8 cellular contexts compared by ENCODE assay signal in the genomic region with DNA sequence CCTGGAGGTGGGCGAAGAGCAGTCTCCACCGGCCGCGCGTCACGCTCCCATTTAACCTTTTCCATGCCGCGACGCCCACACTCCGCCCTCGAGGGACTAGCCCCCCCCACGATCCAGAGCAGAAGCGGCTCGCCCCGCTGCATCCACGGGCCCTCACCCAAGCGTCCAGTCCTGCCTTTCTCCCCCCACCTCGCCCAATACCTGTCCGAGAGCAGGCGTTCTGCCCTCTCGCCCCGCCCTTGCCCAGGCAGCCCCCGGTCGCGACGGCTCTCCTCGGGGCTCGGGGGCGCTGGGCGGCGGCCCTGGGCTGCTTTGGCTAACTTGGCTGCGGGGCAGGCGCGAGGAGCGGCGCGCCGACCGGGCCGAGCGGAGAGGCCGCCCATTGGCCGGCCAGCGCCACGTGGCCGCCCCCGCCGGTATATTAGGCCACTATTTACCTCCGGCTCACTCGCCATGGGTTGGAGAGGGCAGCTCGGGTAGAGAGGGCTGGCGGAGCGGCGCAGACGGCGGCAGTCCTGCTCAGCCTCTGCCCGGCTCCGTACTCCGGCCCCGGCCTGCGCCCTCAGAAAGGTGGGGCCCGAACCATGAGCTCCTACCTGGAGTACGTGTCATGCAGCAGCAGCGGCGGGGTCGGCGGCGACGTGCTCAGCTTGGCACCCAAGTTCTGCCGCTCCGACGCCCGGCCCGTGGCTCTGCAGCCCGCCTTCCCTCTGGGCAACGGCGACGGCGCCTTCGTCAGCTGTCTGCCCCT. TPM values are rescaled to one million over a fixed set of nuclear protein-coding genes. Genes with fewer than 3 reads are reported as not detected.
A peak's percentile ranks its signal among the peaks of the same experiment; 100 is the strongest.
DNase-seq lines count a peak whose midpoint lies in the region; ATAC-seq and TF ChIP-seq lines count a peak whose summit lies in the region.

Gene HOXD1 (plus strand): TSS at position 451 of the 751 bp plus-strand sequence. CDS start 134 bp downstream, at position 585.

- H3K9ac ChIP-seq in stomach smooth muscle (ENCODE audit: low read length in 2 of 2): no peak within 1 kb of the TSS

- no peak for TF ChIP-seq CTCF in choroid plexus epithelial cell (conservative IDR thresholded peaks at IDR 0.05; ENCODE audit: low read depth, low read length)
- no peak for TF ChIP-seq CTCF in left lung (IDR thresholded peaks at IDR 0.05)

- ATAC-seq in GM19351 (IDR thresholded peaks at IDR 0.05; ENCODE audit: unreplicated experiment) (peak; percentile 62), left lung (peak; percentile 90)

- H3K27me3 ChIP-seq in left lung (peaks cover 55 to 100% of the 10 kb centered on the region in 2 donors), stomach smooth muscle (ENCODE audit: control insufficient read depth in 1 of 2, insufficient read depth in 2 of 2, low read length in 2 of 2) (peaks cover 45 to 70% of the 10 kb centered on the region in 2 donors)

- H3K27ac ChIP-seq in left lung (peak within 1 kb of the TSS; percentile 53 to 60), stomach smooth muscle (ENCODE audit: low read length) (no peak within 1 kb of the TSS)

- H3K4me3 ChIP-seq in choroid plexus epithelial cell (ENCODE audit: low read depth, low read length) (peak within 1 kb of the TSS; percentile 42), left lung (peak within 1 kb of the TSS; percentile 45 to 47), stomach smooth muscle (ENCODE audit: low read length in 2 of 2) (peak within 1 kb of the TSS; percentile 52 to 75)

- no peaks in the 10 kb centered on the region for H3K36me3 ChIP-seq in left lung
- H3K36me3 ChIP-seq in stomach smooth muscle (ENCODE audit: control insufficient read depth in 2 of 2, insufficient read depth in 2 of 2, low read length in 2 of 2): no peaks in the 10 kb centered on the region

- intact Hi-C loops in left lung (cut with DNase I): no loop called here

- no peaks in the 10 kb centered on the region for H3K9me3 ChIP-seq in left lung
- H3K9me3 ChIP-seq in stomach smooth muscle (ENCODE audit: control insufficient read depth in 2 of 2, low read length in 2 of 2): no peaks in the 10 kb centered on the region

- H3K4me1 ChIP-seq in left lung (peaks cover 3 to 24% of the 10 kb centered on the region in 2 donors), stomach smooth muscle (ENCODE audit: control insufficient read depth, insufficient read depth, low read length) (peaks cover 23% of the 10 kb centered on the region)

- peak; percentile 76 for DNase-seq in AG08396 (ENCODE audit: low spot score)
- DNase-seq in NCI-H748 treated with DMSO at 0.1 percent for 48 hours (lab: John Stamatoyannopoulos, UW): peak; percentile 80
- DNase-seq in choroid plexus epithelial cell (ENCODE audit: low read depth): no peak
- DNase-seq in left lung: peak; percentile 59 to 84
- no peak for DNase-seq in cerebellum (ENCODE audit: low spot score)
- no peak for DNase-seq in OCI-M2 (lab: John Stamatoyannopoulos, UW; ENCODE audit: unreplicated experiment)

RNA-seq across cellular contexts. Expression of gene HOXD1, which starts in this region (rescaled TPM):
- total RNA-seq in left lung: 1 to 10 TPM; 1.9 to 5.9 TPM
- total RNA-seq in cerebellum: not detected

Comparison
In these comparisons a context has a peak if more than half of its experiments do, and no peak if none do; other contexts are left out.
1. DNase-seq: peak in AG08396 (single experiment), NCI-H748 treated with DMSO at 0.1 percent for 48 hours (single experiment) and left lung (2 of 2); none in choroid plexus epithelial cell (single experiment), cerebellum (single experiment) and OCI-M2 (single experiment).
2. Peak in every context shown above with its lines, with median percentiles within 50 percentile points of each other: H3K4me3 ChIP-seq.